In the genomic region with DNA sequence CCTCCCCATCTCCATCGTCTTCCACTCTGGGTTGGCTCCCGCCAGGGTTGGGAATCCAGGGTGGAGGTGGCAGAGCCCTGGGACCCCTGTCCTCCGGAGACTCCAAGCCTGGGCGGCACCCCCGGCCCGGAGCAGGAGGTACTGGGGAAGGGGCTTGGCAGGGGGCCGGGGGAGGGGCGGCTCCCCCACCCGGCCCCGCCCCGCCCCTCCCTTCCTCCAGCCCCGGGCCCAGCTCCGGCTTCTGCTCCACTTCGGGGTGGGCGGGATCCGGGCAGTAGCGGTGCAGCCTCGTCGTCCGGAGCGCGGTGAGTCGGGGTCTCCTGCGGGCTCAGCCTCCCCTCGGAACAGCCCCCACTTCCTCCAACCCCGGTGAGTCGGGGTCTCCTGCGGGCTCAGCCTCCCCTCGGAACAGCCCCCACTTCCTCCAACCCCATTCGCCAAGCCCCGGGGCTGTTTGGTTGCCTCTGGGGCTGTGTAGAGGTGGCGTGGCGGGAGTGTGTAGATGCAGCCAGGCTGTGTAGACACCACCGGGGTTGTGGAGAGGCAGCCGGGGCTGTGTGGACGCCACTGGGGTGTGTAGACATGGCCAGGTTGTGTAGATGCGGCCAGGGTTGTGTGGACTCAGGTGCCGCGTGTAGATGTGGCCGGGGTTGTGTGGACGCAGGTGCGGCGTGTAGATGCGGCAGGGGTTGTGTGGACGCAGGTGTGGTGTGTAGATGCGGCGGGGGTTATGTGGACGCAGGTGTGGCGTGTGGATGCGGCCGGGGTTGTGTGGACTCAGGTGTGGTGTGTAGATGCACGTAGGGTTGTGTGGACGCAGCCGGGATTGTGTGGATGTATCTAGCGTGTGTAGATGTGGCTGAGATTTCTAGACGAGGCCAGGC, we compare ENCODE assay signal across 26 cellular contexts. TPM values are rescaled to one million over a fixed set of nuclear protein-coding genes. Genes with fewer than 3 reads are reported as not detected.
A peak's percentile ranks its signal among the peaks of the same experiment; 100 is the strongest.
DNase-seq lines count a peak whose midpoint lies in the region; ATAC-seq, FAIRE-seq and TF ChIP-seq lines count a peak whose summit lies in the region.
"Had no signal": no experiment of that assay in that cellular context is flagged by ENCODE, and none has a peak within 500 bp of the region (broad histone marks: within the 10 kb centered on the region; RNA-seq: fewer than 3 reads in every experiment).

A gene (plus strand): TSS at position 274 of the 884 bp plus-strand sequence. CDS start 29,521 bp downstream, outside the sequence.

- H3K4me1 Mint-ChIP-seq in nephron progenitor cell: peaks cover 18% of the 10 kb centered on the region
- peaks cover 4% of the 10 kb centered on the region for H3K4me1 Mint-ChIP-seq in activated CD4-positive, alpha-beta memory T cell treated with anti-CD3 and anti-CD28 coated beads, Interleukin-2, amount 10 ng/mL, durations not matched to agents 7 days and 5 days

- TF ChIP-seq CTCF in nephron progenitor cell (IDR thresholded peaks at IDR 0.05): no peak

- H3K9me3 ChIP-seq in HUES6 (ENCODE audit: control insufficient read depth, insufficient read depth, low read depth, low read length): no peaks in the 10 kb centered on the region

- FAIRE-seq in urothelium cell line (lab: Jason Lieb, UNC): no peak

- peak within 1 kb of the TSS; percentile 41 for H3K4me3 ChIP-seq in HUES6 (ENCODE audit: low read depth, low read length)
- H3K4me3 ChIP-seq: GM23248 had no signal

- CTCF ChIA-PET in activated CD4-positive, alpha-beta memory T cell treated with anti-CD3 and anti-CD28 coated beads, Interleukin-2, amount 10 ng/mL, durations not matched to agents 7 days and 5 days (lab: Charles Lee): interaction anchor here (0.6 kb wide), 1 partner anchor 41 kb away, joined by 3 read pairs; no protein-coding TSS in a partner anchor

- H3K27me3 ChIP-seq in HUES6 (ENCODE audit: control insufficient read depth, insufficient read depth, low read length): peaks cover 34% of the 10 kb centered on the region

- DNase-seq in DMS53 (lab: John Stamatoyannopoulos, UW) (peak; percentile 34), DMS53 treated with DMSO at 0.1 percent for 48 hours (lab: John Stamatoyannopoulos, UW; ENCODE audit: unreplicated experiment) (no peak), nephron progenitor cell (no peak), urothelium cell line (ENCODE audit: low spot score) (no peak)
- no peak for DNase-seq in activated CD4-positive, alpha-beta memory T cell treated with anti-CD3 and anti-CD28 coated beads, Interleukin-2, amount 10 ng/mL, durations not matched to agents 7 days and 5 days
- DNase-seq: activated CD4-positive, alpha-beta T cell treated with anti-CD3 and anti-CD28 coated beads, Interleukin-2, amount 50 U/mL, for 4 hours; activated naive CD4-positive, alpha-beta T cell treated with anti-CD3 and anti-CD28 coated beads, Interleukin-2, amount 50 U/mL, for 16 hours; activated T-cell treated with anti-CD3 and anti-CD28 coated beads, Interleukin-2, amount 50 U/mL, for 4 hours; AML-193; effector memory CD8-positive, alpha-beta T cell; immature natural killer cell; NCI-H1930; NCI-H446; Right ventricle myocardium superior; stimulated activated CD4-positive, alpha-beta T cell treated with anti-CD3 and anti-CD28 coated beads, Interleukin-1b, Interleukin-23, amount 100 ng/mL, for 48 hours had no signal

- H3K9ac ChIP-seq in HUES6 (ENCODE audit: low read length): no peak within 1 kb of the TSS
- H3K9ac ChIP-seq: GM23248, KMS-11 had no signal

- no peaks in the 10 kb centered on the region for H3K4me1 ChIP-seq in HUES6 (ENCODE audit: control insufficient read depth, insufficient read depth, low read length)

- POLR2A ChIA-PET in activated CD4-positive, alpha-beta memory T cell treated with anti-CD3 and anti-CD28 coated beads, Interleukin-2, amount 10 ng/mL, durations not matched to agents 7 days and 5 days (lab: Charles Lee): no interaction called here

- no peak within 1 kb of the TSS for H3K27ac Mint-ChIP-seq in nephron progenitor cell
- no peak within 1 kb of the TSS for H3K27ac Mint-ChIP-seq in activated CD4-positive, alpha-beta memory T cell treated with anti-CD3 and anti-CD28 coated beads, Interleukin-2, amount 10 ng/mL, durations not matched to agents 7 days and 5 days
- H3K27ac Mint-ChIP-seq: effector memory CD8-positive, alpha-beta T cell; immature natural killer cell; T-helper 1 cell treated with Interleukin-12 subunit alpha and Interleukin-12 subunit beta and Interleukin-4 antibody, amounts not matched to agents 30 μg/mL and 1 μg/mL, for 36 hours had no signal

- peaks cover 2% of the 10 kb centered on the region for H3K9me3 Mint-ChIP-seq in nephron progenitor cell
- H3K9me3 Mint-ChIP-seq in activated CD4-positive, alpha-beta memory T cell treated with anti-CD3 and anti-CD28 coated beads, Interleukin-2, amount 10 ng/mL, durations not matched to agents 7 days and 5 days: no peaks in the 10 kb centered on the region
- H3K9me3 Mint-ChIP-seq: activated T-cell treated with anti-CD3 and anti-CD28 coated beads, Interleukin-2, amount 50 U/mL, for 4 hours; effector memory CD8-positive, alpha-beta T cell; immature natural killer cell; T-helper 1 cell treated with Interleukin-12 subunit alpha and Interleukin-12 subunit beta and Interleukin-4 antibody, amounts not matched to agents 30 μg/mL and 1 μg/mL, for 36 hours had no signal

- no peaks in the 10 kb centered on the region for H3K36me3 ChIP-seq in HUES6 (ENCODE audit: control insufficient read depth, insufficient read depth, low read length)

- no peak within 1 kb of the TSS for H3K27ac ChIP-seq in HUES6 (ENCODE audit: low read depth, low read length)
- H3K27ac ChIP-seq: 22Rv1, GM23248, HL-60, KMS-11, VCaP had no signal

- peak within 1 kb of the TSS; percentile 28 for H3K4me3 Mint-ChIP-seq in nephron progenitor cell
- H3K4me3 Mint-ChIP-seq in activated CD4-positive, alpha-beta memory T cell treated with anti-CD3 and anti-CD28 coated beads, Interleukin-2, amount 10 ng/mL, durations not matched to agents 7 days and 5 days: no peak within 1 kb of the TSS
- H3K4me3 Mint-ChIP-seq: activated T-cell treated with anti-CD3 and anti-CD28 coated beads, Interleukin-2, amount 50 U/mL, for 4 hours; effector memory CD8-positive, alpha-beta T cell; T-helper 1 cell treated with Interleukin-12 subunit alpha and Interleukin-12 subunit beta and Interleukin-4 antibody, amounts not matched to agents 30 μg/mL and 1 μg/mL, for 36 hours had no signal

- peaks cover 33% of the 10 kb centered on the region for H3K27me3 Mint-ChIP-seq in nephron progenitor cell (ENCODE audit: low read depth, poor library complexity)
- peaks cover 12% of the 10 kb centered on the region for H3K27me3 Mint-ChIP-seq in activated CD4-positive, alpha-beta memory T cell treated with anti-CD3 and anti-CD28 coated beads, Interleukin-2, amount 10 ng/mL, durations not matched to agents 7 days and 5 days

- no peaks in the 10 kb centered on the region for H3K36me3 Mint-ChIP-seq in nephron progenitor cell (ENCODE audit: low read depth)
- H3K36me3 Mint-ChIP-seq in activated CD4-positive, alpha-beta memory T cell treated with anti-CD3 and anti-CD28 coated beads, Interleukin-2, amount 10 ng/mL, durations not matched to agents 7 days and 5 days (ENCODE audit: low read depth): no peaks in the 10 kb centered on the region
- H3K36me3 Mint-ChIP-seq: immature natural killer cell had no signal

- ATAC-seq in esophagus mucosa (peak; percentile 22), HG02588 (IDR thresholded peaks at IDR 0.05; ENCODE audit: unreplicated experiment) (no peak)
- ATAC-seq: effector memory CD8-positive, alpha-beta T cell had no signal

RNA-seq across cellular contexts. Expression of the gene that starts here (rescaled TPM):
- not detected for total RNA-seq in esophagus mucosa
- not detected for total RNA-seq in activated CD4-positive, alpha-beta memory T cell treated with anti-CD3 and anti-CD28 coated beads, Interleukin-2, amount 10 ng/mL, durations not matched to agents 7 days and 5 days
- total RNA-seq: activated T-cell treated with anti-CD3 and anti-CD28 coated beads, Interleukin-2, amount 50 U/mL, for 4 hours; GM23248; lower leg skin; posterior vena cava; Right ventricle myocardium superior had no signal

Comparison
In these comparisons a context has a peak if more than half of its experiments do, and no peak if none do; other contexts are left out.
1. Peak in ATAC-seq in esophagus mucosa; RNA of the gene not detected or under 1 TPM.